In genomic region chr16:69311115-69311532, GRCh38 we compare ENCODE assay signal across 1 cellular context.
TF ChIP-seq lines count a peak whose summit lies in the region.

VPS4A (plus strand) TSS chr16:69311350; CDS start chr16:69311512, 162 bp downstream.

TF ChIP-seq in HepG2, 621 proteins besides CTCF, POLR2A, EP300 and RAD21 (continued from another document and continues in another):
- peak; percentile 38; the same call in 1 of the 2 replicates for TF ChIP-seq KDM5A (IDR thresholded peaks at IDR 0.05; ENCODE audit: borderline replicate concordance, low read length)
- TF ChIP-seq TARDBP (CRISPR knock-in tag; IDR thresholded peaks at IDR 0.05), result no peak; the same call in 1 of the 2 replicates
- no peak for TF ChIP-seq ZNF256 (CRISPR knock-in tag; conservative IDR thresholded peaks at IDR 0.05)
- TF ChIP-seq ZNF512 (CRISPR knock-in tag; IDR thresholded peaks at IDR 0.05), result no peak
- peak; percentile 86 for TF ChIP-seq KMT2A (CRISPR knock-in tag; IDR thresholded peaks at IDR 0.05)
- TF ChIP-seq AKNA (CRISPR knock-in tag; IDR thresholded peaks at IDR 0.05; ENCODE audit: borderline replicate concordance), result no peak
- TF ChIP-seq AKAP8 (CRISPR knock-in tag; IDR thresholded peaks at IDR 0.05), result no peak
- TF ChIP-seq ZNF549 (CRISPR knock-in tag; IDR thresholded peaks at IDR 0.05), result no peak
- no peak for TF ChIP-seq PHB2 (IDR thresholded peaks at IDR 0.05; ENCODE audit: partially characterized antibody)
- TF ChIP-seq ZNF430 (CRISPR knock-in tag; IDR thresholded peaks at IDR 0.05), result no peak
- TF ChIP-seq ZEB1 (IDR thresholded peaks at IDR 0.05; ENCODE audit: insufficient replicate concordance, low read depth), result no peak
- no peak; the same call in none of the 2 replicates for TF ChIP-seq REPIN1 (CRISPR knock-in tag; IDR thresholded peaks at IDR 0.05; ENCODE audit: borderline replicate concordance, low read depth)
- TF ChIP-seq ZNF230 (CRISPR knock-in tag; IDR thresholded peaks at IDR 0.05), result no peak
- TF ChIP-seq SP140L (CRISPR knock-in tag; IDR thresholded peaks at IDR 0.05; ENCODE audit: borderline replicate concordance), result peak; percentile 4; the same call in 1 of the 2 replicates
- TF ChIP-seq PAWR (CRISPR knock-in tag; IDR thresholded peaks at IDR 0.05; ENCODE audit: borderline replicate concordance), result no peak
- TF ChIP-seq TRIM24 (CRISPR knock-in tag; IDR thresholded peaks at IDR 0.05), result no peak
- TF ChIP-seq E2F1 (CRISPR knock-in tag; IDR thresholded peaks at IDR 0.05), result no peak
- no peak for TF ChIP-seq HMG20B (CRISPR knock-in tag; conservative IDR thresholded peaks at IDR 0.05)
- TF ChIP-seq ZNF558 (CRISPR knock-in tag; IDR thresholded peaks at IDR 0.05; ENCODE audit: borderline replicate concordance), result 0 out of 2 replicates have a peak, but pooled peaks have one; percentile 17
- peak; percentile 3; the same call in 1 of the 2 replicates for TF ChIP-seq HNF4A (CRISPR knock-in tag; IDR thresholded peaks at IDR 0.05)
- 0 out of 2 replicates have a peak, but pooled peaks have one; percentile 71 for TF ChIP-seq ZIK1 (CRISPR knock-in tag; IDR thresholded peaks at IDR 0.05; ENCODE audit: borderline replicate concordance, low read depth)
- TF ChIP-seq ZNF484 (CRISPR knock-in tag; IDR thresholded peaks at IDR 0.05; ENCODE audit: borderline replicate concordance, low read depth), result no peak
- TF ChIP-seq ZFP82 (CRISPR knock-in tag; IDR thresholded peaks at IDR 0.05; ENCODE audit: borderline replicate concordance), result peak; percentile 91; the same call in 1 of the 2 replicates
- TF ChIP-seq ZBTB42 (CRISPR knock-in tag; IDR thresholded peaks at IDR 0.05), result no peak
- no peak for TF ChIP-seq MAFF (IDR thresholded peaks at IDR 0.05; ENCODE audit: low read depth, low read length)
- TF ChIP-seq ZNF329 (CRISPR knock-in tag; IDR thresholded peaks at IDR 0.05; ENCODE audit: low read depth), result no peak
- no peak for TF ChIP-seq CSRNP1 (CRISPR knock-in tag; IDR thresholded peaks at IDR 0.05)
- no peak; the same call in 1 of the 2 replicates for TF ChIP-seq ZNF607 (CRISPR knock-in tag; IDR thresholded peaks at IDR 0.05; ENCODE audit: borderline replicate concordance)
- no peak for TF ChIP-seq PCBP1 (IDR thresholded peaks at IDR 0.05; ENCODE audit: borderline replicate concordance, low read depth, low read length)
- TF ChIP-seq MIER3 (CRISPR knock-in tag; IDR thresholded peaks at IDR 0.05; ENCODE audit: borderline replicate concordance), result peak; percentile 79; the same call in 1 of the 2 replicates
- TF ChIP-seq NR2C2 (CRISPR knock-in tag; IDR thresholded peaks at IDR 0.05; ENCODE audit: borderline replicate concordance), result no peak; the same call in 1 of the 2 replicates
- no peak for TF ChIP-seq GATA4 (IDR thresholded peaks at IDR 0.05; ENCODE audit: borderline replicate concordance, low read depth)
- no peak for TF ChIP-seq ZNF557 (CRISPR knock-in tag; IDR thresholded peaks at IDR 0.05)
- TF ChIP-seq RBM39 (IDR thresholded peaks at IDR 0.05; ENCODE audit: low read depth, low read length, poor library complexity, severe bottlenecking), result no peak
- no peak for TF ChIP-seq KLF13 (CRISPR knock-in tag; IDR thresholded peaks at IDR 0.05)
- peak; percentile 72; the same call in 1 of the 2 replicates for TF ChIP-seq ARNT2 (CRISPR knock-in tag; IDR thresholded peaks at IDR 0.05; ENCODE audit: low read depth)
- TF ChIP-seq AGO1 (IDR thresholded peaks at IDR 0.05; ENCODE audit: low read depth, low read length, poor library complexity, severe bottlenecking), result no peak
- no peak for TF ChIP-seq ZNF382 (CRISPR knock-in tag; IDR thresholded peaks at IDR 0.05; ENCODE audit: borderline replicate concordance)
- no peak for TF ChIP-seq SAFB2 (CRISPR knock-in tag; IDR thresholded peaks at IDR 0.05; ENCODE audit: borderline replicate concordance, low read depth)
- no peak for TF ChIP-seq SNAI1 (CRISPR knock-in tag; IDR thresholded peaks at IDR 0.05; ENCODE audit: borderline replicate concordance)
- peak; percentile 81 for TF ChIP-seq PHF20 (CRISPR knock-in tag; IDR thresholded peaks at IDR 0.05)
- TF ChIP-seq NFKB2 (CRISPR knock-in tag; IDR thresholded peaks at IDR 0.05; ENCODE audit: borderline replicate concordance), result no peak
- no peak; the same call in 1 of the 2 replicates for TF ChIP-seq GMEB1 (CRISPR knock-in tag; IDR thresholded peaks at IDR 0.05; ENCODE audit: borderline replicate concordance)
- TF ChIP-seq ZNF33A (CRISPR knock-in tag; IDR thresholded peaks at IDR 0.05; ENCODE audit: borderline replicate concordance), result no peak
- no peak for TF ChIP-seq ZNF350 (CRISPR knock-in tag; IDR thresholded peaks at IDR 0.05; ENCODE audit: borderline replicate concordance, low read depth)
- TF ChIP-seq FUBP1 (CRISPR knock-in tag; IDR thresholded peaks at IDR 0.05; ENCODE audit: borderline replicate concordance), result peak; percentile 78; the same call in 1 of the 2 replicates
- no peak for TF ChIP-seq ZZZ3 (CRISPR knock-in tag; IDR thresholded peaks at IDR 0.05; ENCODE audit: borderline replicate concordance)
- TF ChIP-seq ZNF367 (CRISPR knock-in tag; IDR thresholded peaks at IDR 0.05; ENCODE audit: borderline replicate concordance), result no peak
- no peak for TF ChIP-seq HNRNPH1 (optimal IDR thresholded peaks at IDR 0.05; ENCODE audit: low read depth, low read length)
- no peak for TF ChIP-seq NCOR1 (IDR thresholded peaks at IDR 0.05; ENCODE audit: borderline replicate concordance, low read length)
- no peak for TF ChIP-seq ZNF562 (CRISPR knock-in tag; IDR thresholded peaks at IDR 0.05; ENCODE audit: borderline replicate concordance)
- TF ChIP-seq JDP2 (CRISPR knock-in tag; IDR thresholded peaks at IDR 0.05; ENCODE audit: borderline replicate concordance), result 0 out of 2 replicates have a peak, but pooled peaks have one; percentile 56
- no peak for TF ChIP-seq MED8 (CRISPR knock-in tag; IDR thresholded peaks at IDR 0.05; ENCODE audit: insufficient replicate concordance)
- peak; percentile 96 for TF ChIP-seq ZNF788 (CRISPR knock-in tag; IDR thresholded peaks at IDR 0.05; ENCODE audit: borderline replicate concordance)
- no peak for TF ChIP-seq ZNF530 (CRISPR knock-in tag; IDR thresholded peaks at IDR 0.05; ENCODE audit: low read depth)
